ENCODE assay signal across 1 cellular context in genomic region chr20:38297916-38298674, GRCh38.
TF ChIP-seq lines count a peak whose summit lies in the region.

No MANE protein-coding gene starts in this region.

TF ChIP-seq in IMR-90, 13 proteins besides CTCF, POLR2A, EP300 and RAD21 (continued from another document):
- no peak for TF ChIP-seq NFE2L2 (IDR thresholded peaks at IDR 0.05; ENCODE audit: low read depth, low read length)
- TF ChIP-seq FOS (IDR thresholded peaks at IDR 0.05; ENCODE audit: low read depth, low read length) = no peak
- no peak for TF ChIP-seq MAFK (IDR thresholded peaks at IDR 0.05; ENCODE audit: low read depth, low read length)
- no peak for TF ChIP-seq RCOR1 (IDR thresholded peaks at IDR 0.05; ENCODE audit: insufficient replicate concordance, low read length)
- TF ChIP-seq MAZ (IDR thresholded peaks at IDR 0.05; ENCODE audit: borderline replicate concordance, low read depth, low read length) = no peak
- TF ChIP-seq BHLHE40 (IDR thresholded peaks at IDR 0.05; ENCODE audit: low read depth, low read length) = no peak
- no peak for TF ChIP-seq CHD1 (IDR thresholded peaks at IDR 0.05; ENCODE audit: low read depth, low read length)
- TF ChIP-seq RFX5 (IDR thresholded peaks at IDR 0.05; ENCODE audit: low read depth, low read length) = no peak
- no peak for TF ChIP-seq MXI1 (IDR thresholded peaks at IDR 0.05; ENCODE audit: borderline replicate concordance, low read depth, low read length)
- no peak for TF ChIP-seq USF2 (IDR thresholded peaks at IDR 0.05; ENCODE audit: low read depth, low read length)
- TF ChIP-seq CEBPB (IDR thresholded peaks at IDR 0.05; ENCODE audit: low read depth, low read length) = no peak
- TF ChIP-seq ELK1 (IDR thresholded peaks at IDR 0.05; ENCODE audit: borderline replicate concordance, low read depth, low read length) = no peak
